ENCODE assay signal across 21 cellular contexts in the genomic region with DNA sequence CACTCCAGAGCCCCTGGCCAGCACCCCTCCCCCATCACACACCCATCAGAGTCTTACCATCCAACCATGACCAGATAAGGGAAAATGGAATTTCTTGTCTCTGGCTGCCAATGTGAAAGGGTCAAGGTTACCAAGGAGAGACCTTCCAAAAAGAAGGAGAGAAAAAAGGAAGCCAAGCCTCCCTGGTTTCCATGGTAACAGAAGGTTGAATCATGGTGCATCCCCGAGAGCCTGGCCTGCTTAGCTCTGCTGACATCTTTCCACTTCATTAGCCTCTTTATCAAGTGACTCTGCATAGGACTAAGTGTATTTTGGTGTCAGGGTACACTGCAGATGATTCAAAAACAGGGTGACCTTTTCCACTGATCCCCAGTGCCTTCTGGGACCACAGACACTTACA.
"Had no signal": no experiment of that assay in that cellular context is flagged by ENCODE, and none has a peak within 500 bp of the region (broad histone marks: within the 10 kb centered on the region; RNA-seq: fewer than 3 reads in every experiment).

No MANE protein-coding gene starts in this region.

- H3K4me1 ChIP-seq: ascending aorta, breast epithelium, esophagus muscularis mucosa, heart right ventricle, right atrium auricular region, tibial artery had no signal

- FAIRE-seq: endothelial cell of umbilical vein, urothelium cell line had no signal

- DNase-seq: activated CD4-positive, alpha-beta T cell treated with anti-CD3 and anti-CD28 coated beads for 1 hour; activated CD8-positive, alpha-beta memory T cell treated with anti-CD3 and anti-CD28 coated beads for 24 hours; activated CD8-positive, alpha-beta memory T cell treated with anti-CD3 and anti-CD28 coated beads, Interleukin-2, amount 50 U/mL, for 48 hours; activated effector memory CD4-positive, alpha-beta T cell treated with anti-CD3 and anti-CD28 coated beads, Interleukin-2, amount 50 U/mL, for 16 hours; activated naive CD4-positive, alpha-beta T cell treated with anti-CD3 and anti-CD28 coated beads, Interleukin-2, amount 50 U/mL, for 16 hours; activated T-cell treated with anti-CD3 and anti-CD28 coated beads, Interleukin-2, amount 50 U/mL, for 48 hours; cortex of kidney; effector CD4-positive, alpha-beta T cell; heart right ventricle; mesenchymal stem cell; naive thymus-derived CD8-positive, alpha-beta T cell; occipital lobe; stimulated activated naive CD8-positive, alpha-beta T cell treated with anti-CD3 and anti-CD28 coated beads, Interleukin-15, Interleukin-2, amounts not matched to agents 100 U/mL and 50 U/mL, for 24 hours; substantia nigra; tibial artery had no signal

- H3K27me3 ChIP-seq: ascending aorta, breast epithelium, esophagus muscularis mucosa, heart right ventricle, right atrium auricular region, tibial artery had no signal

- H3K27ac ChIP-seq: ascending aorta, breast epithelium, esophagus muscularis mucosa, heart right ventricle, right atrium auricular region, tibial artery had no signal

- ATAC-seq: heart right ventricle; naive thymus-derived CD8-positive, alpha-beta T cell; stimulated activated naive CD8-positive, alpha-beta T cell treated with anti-CD3 and anti-CD28 coated beads, Interleukin-15, Interleukin-2, amounts not matched to agents 100 U/mL and 50 U/mL, for 24 hours had no signal

- H3K4me3 ChIP-seq: ascending aorta, breast epithelium, esophagus muscularis mucosa, heart right ventricle, right atrium auricular region, tibial artery had no signal

- H3K36me3 ChIP-seq: ascending aorta, breast epithelium, esophagus muscularis mucosa, heart right ventricle, right atrium auricular region, tibial artery had no signal
